ENCODE assay signal across 31 cellular contexts in genomic region chr2:221377061-221377460, GRCh38.
"Had no signal": no experiment of that assay in that cellular context is flagged by ENCODE, and none has a peak within 500 bp of the region (broad histone marks: within the 10 kb centered on the region; RNA-seq: fewer than 3 reads in every experiment).

No MANE protein-coding gene starts in this region.

- H3K27ac Mint-ChIP-seq: activated CD8-positive, alpha-beta T cell treated with anti-CD3 and anti-CD28 coated beads, Interleukin-2, amount 10 ng/mL, durations not matched to agents 7 days and 5 days; activated T-helper 1 cell treated with anti-CD3 and anti-CD28 coated beads, Interleukin-12 subunit alpha, Interleukin-12 subunit beta, Interleukin-2, Interleukin-4 antibody, amounts not matched to agents 30 ng/mL and 10 ng/mL and 1 ng/mL, durations not matched to agents 14 hours and 24 hours and 36 hours; T-helper 1 cell treated with Interleukin-12 subunit alpha and Interleukin-12 subunit beta and Interleukin-4 antibody, amounts not matched to agents 30 μg/mL and 1 μg/mL, for 36 hours; WTC11 had no signal

- H3K27me3 Mint-ChIP-seq: activated naive CD4-positive, alpha-beta T cell treated with anti-CD3 and anti-CD28 coated beads, Interleukin-2, amount 50 U/mL, for 24 hours had no signal

- H3K4me3 Mint-ChIP-seq: activated CD8-positive, alpha-beta T cell treated with anti-CD3 and anti-CD28 coated beads, Interleukin-2, amount 10 ng/mL, durations not matched to agents 7 days and 5 days; activated naive CD4-positive, alpha-beta T cell treated with anti-CD3 and anti-CD28 coated beads, Interleukin-2, amount 50 U/mL, for 24 hours; activated T-helper 1 cell treated with anti-CD3 and anti-CD28 coated beads, Interleukin-12 subunit alpha, Interleukin-12 subunit beta, Interleukin-2, Interleukin-4 antibody, amounts not matched to agents 30 ng/mL and 10 ng/mL and 1 ng/mL, durations not matched to agents 14 hours and 24 hours and 36 hours; central memory CD8-positive, alpha-beta T cell; T-helper 1 cell treated with Interleukin-12 subunit alpha and Interleukin-12 subunit beta and Interleukin-4 antibody, amounts not matched to agents 30 μg/mL and 1 μg/mL, for 36 hours; WTC11 had no signal

- ATAC-seq: activated CD8-positive, alpha-beta T cell treated with anti-CD3 and anti-CD28 coated beads, Interleukin-2, amount 10 ng/mL, durations not matched to agents 7 days and 5 days; body of pancreas; Panc1; WTC11 had no signal

- H3K27ac ChIP-seq: ascending aorta, body of pancreas, SJSA1 had no signal

- H3K4me3 ChIP-seq: ascending aorta, body of pancreas, SJSA1 had no signal

- H3K4me1 ChIP-seq: ascending aorta, body of pancreas, SJSA1 had no signal

- DNase-seq: activated CD4-positive, alpha-beta T cell treated with anti-CD3 and anti-CD28 coated beads for 48 hours; activated CD4-positive, alpha-beta T cell treated with anti-CD3 and anti-CD28 coated beads, Interleukin-2, amount 50 U/mL, for 4 hours; activated CD4-positive, CD25-positive, alpha-beta regulatory T cell treated with anti-CD3 and anti-CD28 coated beads, Interleukin-2, amount 50 U/mL, for 72 hours; activated CD8-positive, alpha-beta memory T cell treated with anti-CD3 and anti-CD28 coated beads, Interleukin-2, amount 50 U/mL, for 48 hours; activated CD8-positive, alpha-beta T cell treated with anti-CD3 and anti-CD28 coated beads, Interleukin-2, amount 10 ng/mL, durations not matched to agents 7 days and 5 days; activated effector memory CD4-positive, alpha-beta T cell treated with Interleukin-2 at 50 U/mL for 16 hours; activated naive CD4-positive, alpha-beta T cell; activated T-cell treated with anti-CD3 and anti-CD28 coated beads, Interleukin-2, amount 50 U/mL, for 1 hour; amniotic stem cell; body of pancreas; NCI-H1092 treated with DMSO at 0.1 percent for 48 hours; NCI-H1417 treated with DMSO at 0.1 percent for 48 hours; NCI-H1694; NCI-H2029; NCI-H2107; NCI-H345; NCI-H510A; NCI-H526 treated with DMSO at 0.1 percent for 48 hours; NCI-H82; OCI-M1; Right ventricle myocardium superior; RPMI8226; T-helper 9 cell had no signal

- H3K9me3 ChIP-seq: ascending aorta, body of pancreas, SJSA1 had no signal

- H3K36me3 Mint-ChIP-seq: activated naive CD4-positive, alpha-beta T cell treated with anti-CD3 and anti-CD28 coated beads, Interleukin-2, amount 50 U/mL, for 24 hours; WTC11 had no signal

- H3K9me3 Mint-ChIP-seq: activated naive CD4-positive, alpha-beta T cell treated with anti-CD3 and anti-CD28 coated beads, Interleukin-2, amount 50 U/mL, for 24 hours; activated T-helper 1 cell treated with anti-CD3 and anti-CD28 coated beads, Interleukin-12 subunit alpha, Interleukin-12 subunit beta, Interleukin-2, Interleukin-4 antibody, amounts not matched to agents 30 ng/mL and 10 ng/mL and 1 ng/mL, durations not matched to agents 14 hours and 24 hours and 36 hours; central memory CD8-positive, alpha-beta T cell; T-helper 1 cell treated with Interleukin-12 subunit alpha and Interleukin-12 subunit beta and Interleukin-4 antibody, amounts not matched to agents 30 μg/mL and 1 μg/mL, for 36 hours; WTC11 had no signal

- H3K36me3 ChIP-seq: ascending aorta, SJSA1 had no signal

- H3K4me1 Mint-ChIP-seq: activated naive CD4-positive, alpha-beta T cell treated with anti-CD3 and anti-CD28 coated beads, Interleukin-2, amount 50 U/mL, for 24 hours; central memory CD8-positive, alpha-beta T cell had no signal

- H3K27me3 ChIP-seq: ascending aorta, body of pancreas, SJSA1 had no signal
